Comparison of ENCODE assay signal across 19 cellular contexts in the genomic region with DNA sequence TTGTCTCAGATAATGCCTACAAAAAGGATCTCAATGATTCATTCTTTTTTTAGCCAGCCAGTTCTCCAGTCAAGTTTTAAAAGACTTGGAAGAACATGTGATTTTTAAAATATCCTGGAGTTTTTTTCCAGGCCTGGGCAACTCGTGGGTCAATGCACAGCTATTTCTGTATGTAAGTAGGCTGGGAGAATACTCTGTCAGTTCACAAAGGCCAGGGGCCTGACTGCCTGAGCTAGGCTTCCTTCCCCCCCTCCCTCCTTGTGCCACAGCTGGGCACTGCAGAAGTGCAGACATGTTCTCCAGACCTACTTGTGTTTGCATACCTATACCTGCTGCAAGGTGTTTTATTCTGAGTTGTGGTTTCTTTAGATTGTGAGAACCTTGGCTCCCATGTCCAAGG. TPM values are rescaled to one million over a fixed set of nuclear protein-coding genes. Genes with fewer than 3 reads are reported as not detected.
DNase-seq lines count a peak whose midpoint lies in the region; ATAC-seq and TF ChIP-seq lines count a peak whose summit lies in the region.
"Had no signal": no experiment of that assay in that cellular context is flagged by ENCODE, and none has a peak within 500 bp of the region (broad histone marks: within the 10 kb centered on the region; RNA-seq: fewer than 3 reads in every experiment).

No MANE protein-coding gene starts in this region.

- no peak overlapping the region for H3K4me3 Mint-ChIP-seq in CD14-positive monocyte
- H3K4me3 Mint-ChIP-seq: naive thymus-derived CD4-positive, alpha-beta T cell had no signal

- in situ Hi-C loops in Caki2 (cut with HindIII; ENCODE audit: low pct_unique_long_range_greater_than_20kb, low sequenced_read_pairs), result no loop called here

- H3K36me3 Mint-ChIP-seq in CD14-positive monocyte, result no peaks in the 10 kb centered on the region

- no peaks in the 10 kb centered on the region for H3K27me3 Mint-ChIP-seq in CD14-positive monocyte (ENCODE audit: low read depth in 3 of 3)
- H3K27me3 Mint-ChIP-seq: naive thymus-derived CD4-positive, alpha-beta T cell had no signal

- no peak for TF ChIP-seq CTCF in VCaP (conservative IDR thresholded peaks at IDR 0.05)
- TF ChIP-seq CTCF in fibroblast of the aortic adventitia (IDR thresholded peaks at IDR 0.05; ENCODE audit: insufficient read depth, low read length), result no peak
- TF ChIP-seq CTCF in CD14-positive monocyte (IDR thresholded peaks at IDR 0.05), result no peak

- H3K4me3 ChIP-seq in fibroblast of the aortic adventitia (ENCODE audit: low read depth, low read length), result no peak overlapping the region
- H3K4me3 ChIP-seq: lower lobe of right lung, SJCRH30 had no signal

- H3K27ac Mint-ChIP-seq in CD14-positive monocyte, result no peak overlapping the region
- H3K27ac Mint-ChIP-seq: naive thymus-derived CD4-positive, alpha-beta T cell had no signal

- H3K9me3 Mint-ChIP-seq in CD14-positive monocyte, result no peaks in the 10 kb centered on the region
- H3K9me3 Mint-ChIP-seq: naive thymus-derived CD4-positive, alpha-beta T cell had no signal

- H3K4me1 Mint-ChIP-seq in CD14-positive monocyte, result peaks cover 24% of the 10 kb centered on the region

- DNase-seq in Caki2 (ENCODE audit: low read depth) (peak; percentile 40), fibroblast of the aortic adventitia (ENCODE audit: low read depth) (peak; percentile 31), pons (ENCODE audit: low spot score) (peak; percentile 26), CD14-positive monocyte (ENCODE audit: low spot score) (no peak), Kasumi-1 (lab: John Stamatoyannopoulos, UW) (no peak), NCI-H2171 (lab: John Stamatoyannopoulos, UW) (no peak)
- DNase-seq: activated CD4-positive, alpha-beta T cell treated with anti-CD3 and anti-CD28 coated beads for 48 hours; activated CD8-positive, alpha-beta memory T cell treated with anti-CD3 and anti-CD28 coated beads, Interleukin-2, amount 50 U/mL, for 4 hours; effector CD8-positive, alpha-beta T cell; KBM-7; lower lobe of right lung; naive thymus-derived CD4-positive, alpha-beta T cell; NCI-H1105 treated with DMSO at 0.1 percent for 48 hours; NCI-H510A treated with DMSO at 0.1 percent for 48 hours; OCI-M1; SJCRH30 had no signal

- no peak for ATAC-seq in GM18517 (IDR thresholded peaks at IDR 0.05; ENCODE audit: unreplicated experiment)
- ATAC-seq: lower lobe of right lung; naive thymus-derived CD4-positive, alpha-beta T cell had no signal

- intact Hi-C loops in CD14-positive monocyte (cut with micrococcal nuclease), result no loop called here

- peak overlapping the region; percentile 42 for H3K27ac ChIP-seq in VCaP
- H3K27ac ChIP-seq: HL-60, SJCRH30 had no signal

RNA-seq across cellular contexts. Expression of gene CTDSPL, which starts 43.7 kb away (rescaled TPM):
- total RNA-seq in Caki2 (2014; rRNA removed; shearing (Covaris generic); ENCODE audit: low replicate concordance), result 36.4 and 40.8 TPM in 2 replicates
- 30.1 and 33.6 TPM in 2 replicates for total RNA-seq in fibroblast of the aortic adventitia (ENCODE audit: low replicate concordance)
- polyA plus RNA-seq in CD14-positive monocyte, result under 1 TPM; 0.15 to 0.33 TPM

Comparison
In these comparisons a context has a peak if more than half of its experiments do, and no peak if none do; other contexts are left out.
1. DNase-seq: peak in Caki2 (single experiment), fibroblast of the aortic adventitia (single experiment) and pons (single experiment); none in CD14-positive monocyte (single experiment), Kasumi-1 (0 of 2) and NCI-H2171 (single experiment).